In the genomic region with DNA sequence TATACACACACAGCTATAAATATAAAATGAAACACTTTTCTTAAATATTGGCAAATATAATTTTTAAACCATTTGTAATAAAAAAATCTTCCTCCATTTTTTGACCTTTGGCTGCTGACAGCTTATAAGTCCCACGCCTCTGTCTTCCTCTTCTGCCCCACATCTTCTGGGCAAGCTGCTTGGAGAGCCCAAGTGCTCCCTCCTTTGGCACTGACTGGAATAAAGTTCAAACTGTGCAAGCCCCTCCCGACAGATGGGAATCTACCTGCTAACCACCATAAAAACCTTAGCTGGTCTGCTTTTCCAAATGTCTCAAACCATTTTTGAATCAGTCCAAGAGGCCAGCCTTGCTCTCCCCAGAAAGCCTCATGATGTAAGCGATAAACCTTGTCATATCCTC, we compare ENCODE assay signal across 15 cellular contexts.
DNase-seq lines count a peak whose midpoint lies in the region; TF ChIP-seq lines count a peak whose summit lies in the region.
"Had no signal": no experiment of that assay in that cellular context is flagged by ENCODE, and none has a peak within 500 bp of the region (broad histone marks: within the 10 kb centered on the region; RNA-seq: fewer than 3 reads in every experiment).

No MANE protein-coding gene starts in this region.

- no peak overlapping the region for H2AFZ ChIP-seq in trophoblast cell (ENCODE audit: insufficient read depth, low read length, poor library complexity)

- no peak overlapping the region for H3K18ac ChIP-seq in trophoblast cell (ENCODE audit: low read length)

- peak; percentile 72 for TF ChIP-seq CTCF in endodermal cell (conservative IDR thresholded peaks at IDR 0.05)
- peak; percentile 26 for TF ChIP-seq CTCF in type B pancreatic cell (conservative IDR thresholded peaks at IDR 0.05)
- no peak for TF ChIP-seq CTCF in ovary (IDR thresholded peaks at IDR 0.05)
- no peak for TF ChIP-seq CTCF in spleen (IDR thresholded peaks at IDR 0.05 in 8 of 11, conservative IDR thresholded peaks at IDR 0.05 in 3 of 11)

- no peak overlapping the region for H4K91ac ChIP-seq in trophoblast cell (ENCODE audit: low read depth, low read length)

- no peak overlapping the region for H4K12ac ChIP-seq in trophoblast cell (ENCODE audit: low read depth, low read length)

- H4K8ac ChIP-seq in trophoblast cell (ENCODE audit: low read depth, low read length), result no peak overlapping the region

- TF ChIP-seq EP300 in ovary (IDR thresholded peaks at IDR 0.05), result no peak

- no peaks in the 10 kb centered on the region for H3K9me3 ChIP-seq in NT2/D1 (ENCODE audit: insufficient read depth, low read length)
- H3K9me3 ChIP-seq in endodermal cell (ENCODE audit: control insufficient read depth, low read length), result no peaks in the 10 kb centered on the region
- no peaks in the 10 kb centered on the region for H3K9me3 ChIP-seq in trophoblast cell (ENCODE audit: insufficient read depth, low read depth, low read length)
- H3K9me3 ChIP-seq in ovary, result no peaks in the 10 kb centered on the region
- no peaks in the 10 kb centered on the region for H3K9me3 ChIP-seq in spleen
- H3K9me3 ChIP-seq: vagina had no signal

- H3K4me1 Mint-ChIP-seq in endodermal cell (peaks cover 6% of the 10 kb centered on the region), type B pancreatic cell (ENCODE audit: unreplicated experiment) (no peaks in the 10 kb centered on the region)

- H3K36me3 ChIP-seq in NT2/D1 (ENCODE audit: insufficient read depth, insufficient read length, low read length) (no peaks in the 10 kb centered on the region), endodermal cell (ENCODE audit: control insufficient read depth, insufficient read depth, low read length) (no peaks in the 10 kb centered on the region), trophoblast cell (ENCODE audit: control insufficient read depth in 1 of 2, insufficient read depth in 2 of 2, low read length in 2 of 2) (no peaks in the 10 kb centered on the region), ovary (no peaks in the 10 kb centered on the region), spleen (no peaks in the 10 kb centered on the region)
- H3K36me3 ChIP-seq: vagina had no signal

- no peaks in the 10 kb centered on the region for H3K27me3 Mint-ChIP-seq in endodermal cell (ENCODE audit: insufficient read depth)
- H3K27me3 Mint-ChIP-seq in type B pancreatic cell, result no peaks in the 10 kb centered on the region
- H3K27me3 Mint-ChIP-seq: memory B cell had no signal

- no peaks in the 10 kb centered on the region for H3K79me2 ChIP-seq in trophoblast cell (ENCODE audit: control insufficient read depth, insufficient read depth, low read length, poor library complexity)

- H3K23ac ChIP-seq in trophoblast cell (ENCODE audit: low read length), result no peak overlapping the region

- no peak overlapping the region for H2BK12ac ChIP-seq in trophoblast cell (ENCODE audit: low read length)

- no peaks in the 10 kb centered on the region for H3K4me1 ChIP-seq in NT2/D1 (ENCODE audit: insufficient read depth, insufficient read length)
- no peaks in the 10 kb centered on the region for H3K4me1 ChIP-seq in endodermal cell (ENCODE audit: control insufficient read depth, insufficient read depth, low read length)
- no peaks in the 10 kb centered on the region for H3K4me1 ChIP-seq in trophoblast cell (ENCODE audit: control insufficient read depth in 1 of 2, insufficient read depth in 2 of 2, low read length in 2 of 2)
- no peaks in the 10 kb centered on the region for H3K4me1 ChIP-seq in ovary (ENCODE audit: insufficient read depth)
- H3K4me1 ChIP-seq in spleen, result peaks cover 0 to 4% (median 0%) of the 10 kb centered on the region in 6 donors
- H3K4me1 ChIP-seq: vagina had no signal

- H3K4me3 Mint-ChIP-seq in endodermal cell (no peak overlapping the region), type B pancreatic cell (no peak overlapping the region)
- H3K4me3 Mint-ChIP-seq: memory B cell had no signal

- H3K27me3 ChIP-seq in NT2/D1 (ENCODE audit: insufficient read depth, insufficient read length) (no peaks in the 10 kb centered on the region), endodermal cell (ENCODE audit: control insufficient read depth, insufficient read depth, low read length, poor library complexity, severe bottlenecking) (no peaks in the 10 kb centered on the region), trophoblast cell (ENCODE audit: insufficient read depth, low read length) (no peaks in the 10 kb centered on the region), ovary (no peaks in the 10 kb centered on the region), spleen (replicated peaks in 1 of 7) (no peaks in the 10 kb centered on the region)
- H3K27me3 ChIP-seq: vagina had no signal

- H3K9ac ChIP-seq in NT2/D1 (ENCODE audit: insufficient read length, low read depth) (no peak overlapping the region), endodermal cell (ENCODE audit: extremely low read depth, low read length, poor library complexity, severe bottlenecking) (no peak overlapping the region), trophoblast cell (ENCODE audit: low read length) (no peak overlapping the region)

- DNase-seq in SIG-M5 treated with dmso at 0.1 percent for 504 hours (lab: John Stamatoyannopoulos, UW; ENCODE audit: unreplicated experiment) (peak; percentile 0), SIG-M5 (lab: John Stamatoyannopoulos, UW) (no peak), NT2/D1 (ENCODE audit: low read depth, low spot score) (peak; percentile 27), endodermal cell (peak; percentile 67), type B pancreatic cell (ENCODE audit: extremely low spot score, unreplicated experiment) (no peak), trophoblast cell (no peak), ovary (no peak), spleen (no peak)
- DNase-seq: activated CD4-positive, CD25-positive, alpha-beta regulatory T cell; cerebellar nuclear complex; NCI-H146; RPMI8226 had no signal

- intact Hi-C loops in ovary (cut with DNase I), result no loop called here
- intact Hi-C loops in spleen (cut with DNase I; ENCODE audit: low total_unique reads), result no loop called here

- H3K79me1 ChIP-seq in trophoblast cell (ENCODE audit: low read length), result no peaks in the 10 kb centered on the region

- H2BK120ac ChIP-seq in trophoblast cell (ENCODE audit: insufficient read depth, low read length, poor library complexity), result no peak overlapping the region

- TF ChIP-seq POLR2A in ovary (IDR thresholded peaks at IDR 0.05) (no peak), spleen (IDR thresholded peaks at IDR 0.05) (no peak)

- H3K4me2 ChIP-seq in trophoblast cell (ENCODE audit: low read length), result no peak overlapping the region

- no peak overlapping the region for H3K14ac ChIP-seq in trophoblast cell (ENCODE audit: low read length)

- H2BK5ac ChIP-seq in trophoblast cell (ENCODE audit: low read depth, low read length, poor library complexity), result no peak overlapping the region

- no peak overlapping the region for H3K4ac ChIP-seq in trophoblast cell (ENCODE audit: low read depth, low read length)

- H3K4me3 ChIP-seq in NT2/D1 (ENCODE audit: insufficient read length, low read depth) (no peak overlapping the region), endodermal cell (ENCODE audit: low read length) (no peak overlapping the region), trophoblast cell (ENCODE audit: low read depth, low read length) (no peak overlapping the region), ovary (no peak overlapping the region), spleen (no peak overlapping the region)
- H3K4me3 ChIP-seq: vagina had no signal

- 75 to 83% methylated on average over 2 to 3 of the region's 3 CpGs for WGBS in endodermal cell (ENCODE audit: insufficient coverage in 1 of 2, insufficient read length in 1 of 2), 2 experiments
- WGBS in trophoblast cell (ENCODE audit: extremely low coverage, insufficient coverage, insufficient read length), result no CpG with 5 or more reads among the region's 3 CpGs
- WGBS in ovary, 3 donors, result 80 to 94% (median 91%) methylated on average over 3 of the region's 3 CpGs
- WGBS in spleen, 5 donors, result 74 to 87% (median 85%) methylated on average over 3 of the region's 3 CpGs

- H3K27ac ChIP-seq in endodermal cell (ENCODE audit: low read depth, low read length) (no peak overlapping the region), trophoblast cell (ENCODE audit: low read depth, low read length) (no peak overlapping the region), ovary (no peak overlapping the region), spleen (no peak overlapping the region)
- H3K27ac ChIP-seq: vagina had no signal

- H3K36me3 Mint-ChIP-seq in endodermal cell (ENCODE audit: low read depth) (no peaks in the 10 kb centered on the region), type B pancreatic cell (peaks cover 4% of the 10 kb centered on the region)
- H3K36me3 Mint-ChIP-seq: memory B cell had no signal

- no peak overlapping the region for H3K27ac Mint-ChIP-seq in endodermal cell
- no peak overlapping the region for H3K27ac Mint-ChIP-seq in type B pancreatic cell
- H3K27ac Mint-ChIP-seq: activated T-helper 2 cell treated with anti-CD3 and anti-CD28 coated beads, Interferon-gamma antibody, Interleukin-2, Interleukin-4, amounts not matched to agents 10 μg/mL and 5 μg/mL and 100 μg/mL, durations not matched to agents 14 hours and 24 hours and 36 hours; memory B cell had no signal

- no peak overlapping the region for H2AK5ac ChIP-seq in trophoblast cell (ENCODE audit: low read length)

- no peaks in the 10 kb centered on the region for H3K9me3 Mint-ChIP-seq in endodermal cell
- H3K9me3 Mint-ChIP-seq in type B pancreatic cell, result no peaks in the 10 kb centered on the region
- H3K9me3 Mint-ChIP-seq: activated T-helper 2 cell treated with anti-CD3 and anti-CD28 coated beads, Interferon-gamma antibody, Interleukin-2, Interleukin-4, amounts not matched to agents 10 μg/mL and 5 μg/mL and 100 μg/mL, durations not matched to agents 14 hours and 24 hours and 36 hours; memory B cell had no signal

Comparison
In these comparisons a context has a peak if more than half of its experiments do, and no peak if none do; other contexts are left out.
1. DNase-seq: peak in SIG-M5 treated with dmso at 0.1 percent for 504 hours (single experiment), NT2/D1 (single experiment) and endodermal cell (single experiment); none in SIG-M5 (single experiment), type B pancreatic cell (single experiment), trophoblast cell (0 of 2), ovary (0 of 5) and spleen (single experiment).
2. CTCF ChIP-seq: peak in endodermal cell (single experiment) and type B pancreatic cell (single experiment); none in ovary (0 of 3) and spleen (0 of 11).